Comparison of ENCODE assay signal across 8 cellular contexts in genomic region chr1:2091611-2092604, GRCh38. TPM values are rescaled to one million over a fixed set of nuclear protein-coding genes. Genes with fewer than 3 reads are reported as not detected.
DNase-seq lines count a peak whose midpoint lies in the region; ATAC-seq and TF ChIP-seq lines count a peak whose summit lies in the region.

No MANE protein-coding gene starts in this region.

- H3K4me3 ChIP-seq in DOHH2 (ENCODE audit: low read length) (no peak overlapping the region), Peyer's patch (peak overlapping the region in 2 of 4 donors; percentile 11 to 14), ascending aorta (no peak overlapping the region), kidney epithelial cell (ENCODE audit: low read depth, low read length) (no peak overlapping the region), ovary (no peak overlapping the region)

- no peaks in the 10 kb centered on the region for H3K9me2 ChIP-seq in DOHH2 (replicated peaks; ENCODE audit: control insufficient read depth, low read length)

- H3K36me3 ChIP-seq in DOHH2 (ENCODE audit: control insufficient read depth, low read length) (no peaks in the 10 kb centered on the region), Peyer's patch (peaks cover 0 to 14% (median 0%) of the 10 kb centered on the region in 3 donors), ascending aorta (no peaks in the 10 kb centered on the region), kidney epithelial cell (ENCODE audit: control insufficient read depth, insufficient read depth, low read length) (no peaks in the 10 kb centered on the region), ovary (no peaks in the 10 kb centered on the region)

- intact Hi-C loops in ascending aorta (cut with DNase I) = no loop called here
- intact Hi-C loops in ovary (cut with DNase I) = no loop called here

- H3K27ac ChIP-seq in DOHH2 (ENCODE audit: low read depth, low read length) (no peak overlapping the region), Peyer's patch (peak overlapping the region in 3 of 4 donors; percentile 65 to 89 (median 78)), ascending aorta (no peak overlapping the region), ovary (no peak overlapping the region)

- H3K9me3 ChIP-seq in DOHH2 (ENCODE audit: control insufficient read depth, insufficient read depth, low read length) = peaks cover 3% of the 10 kb centered on the region; the same call in 1 of the 2 replicates
- H3K9me3 ChIP-seq in Peyer's patch = peaks cover 0 to 4% (median 0%) of the 10 kb centered on the region in 4 donors
- H3K9me3 ChIP-seq in ascending aorta = no peaks in the 10 kb centered on the region
- no peaks in the 10 kb centered on the region for H3K9me3 ChIP-seq in ovary

- no peak for ATAC-seq in GM18511 (IDR thresholded peaks at IDR 0.05; ENCODE audit: unreplicated experiment)
- no peak for ATAC-seq in HG03442 (IDR thresholded peaks at IDR 0.05; ENCODE audit: unreplicated experiment)

- H3K4me1 ChIP-seq in DOHH2 (ENCODE audit: control insufficient read depth, low read length) (no peaks in the 10 kb centered on the region), Peyer's patch (peaks cover 0 to 8% (median 2%) of the 10 kb centered on the region in 4 donors), ascending aorta (no peaks in the 10 kb centered on the region), ovary (ENCODE audit: insufficient read depth) (no peaks in the 10 kb centered on the region)

- H3K79me2 ChIP-seq in DOHH2 (ENCODE audit: control insufficient read depth, low read length) = no peaks in the 10 kb centered on the region

- WGBS in ovary, 3 donors = 60 to 74% (median 65%) methylated on average over 48 of the region's 48 CpGs

- no peak for TF ChIP-seq EP300 in ovary (IDR thresholded peaks at IDR 0.05)

- no peaks in the 10 kb centered on the region for H4K20me1 ChIP-seq in DOHH2 (ENCODE audit: control insufficient read depth, insufficient read depth, low read depth, low read length)

- peak; percentile 51 for TF ChIP-seq CTCF in DOHH2 (IDR thresholded peaks at IDR 0.05; ENCODE audit: low read depth, low read length, poor library complexity, severe bottlenecking)
- TF ChIP-seq CTCF in Peyer's patch (IDR thresholded peaks at IDR 0.05) = peak in 5 of 6 experiments; percentile 29 to 67 (median 61)
- peak; percentile 18 to 51 (median 38) for TF ChIP-seq CTCF in ascending aorta (IDR thresholded peaks at IDR 0.05)
- TF ChIP-seq CTCF in kidney epithelial cell (IDR thresholded peaks at IDR 0.05; ENCODE audit: insufficient read depth, low read length, poor library complexity, severe bottlenecking) = peak; percentile 48
- no peak for TF ChIP-seq CTCF in ovary (IDR thresholded peaks at IDR 0.05)

- H3K4me2 ChIP-seq in DOHH2 (ENCODE audit: low read length) = no peak overlapping the region

- TF ChIP-seq POLR2A in Peyer's patch (IDR thresholded peaks at IDR 0.05) = no peak
- no peak for TF ChIP-seq POLR2A in ovary (IDR thresholded peaks at IDR 0.05)

- H3K27me3 ChIP-seq in DOHH2 (ENCODE audit: control insufficient read depth, low read length) (no peaks in the 10 kb centered on the region), Peyer's patch (no peaks in the 10 kb centered on the region), ascending aorta (no peaks in the 10 kb centered on the region), kidney epithelial cell (ENCODE audit: control insufficient read depth, insufficient read depth, low read length) (no peaks in the 10 kb centered on the region), ovary (no peaks in the 10 kb centered on the region)

- DNase-seq in Peyer's patch (peak; percentile 56 to 89 (median 87)), ascending aorta (ENCODE audit: low spot score in 2 of 2) (no peak), kidney epithelial cell (ENCODE audit: low read depth) (no peak), ovary (no peak)
- DNase-seq in stimulated activated CD8-positive, alpha-beta memory T cell treated with anti-CD3 and anti-CD28 coated beads, Interleukin-15, amount 100 ng/mL, for 24 hours (ENCODE audit: low read depth) = peak; percentile 13

- no peaks in the 10 kb centered on the region for H3F3A ChIP-seq in DOHH2 (ENCODE audit: control insufficient read depth, insufficient read depth)

RNA-seq across cellular contexts. Expression of gene PRKCZ, which starts 41.7 kb away (rescaled TPM):
- total RNA-seq in Peyer's patch (100 to 1,000 TPM in 2 of 4 donors, 10 to 100 TPM in 2; 51.2 to 105 (median 93.6) TPM), ascending aorta (1.3 TPM), kidney epithelial cell (37.0 and 37.6 TPM in 2 replicates), ovary (10 to 100 TPM in 1 of 7 donors, 1 to 10 TPM in 6; 3.4 to 16.1 (median 5.9) TPM)
- polyA plus RNA-seq in ovary = 1 to 10 TPM; 3.6 to 5.3 TPM

Comparison
In these comparisons a context has a peak if more than half of its experiments do, and no peak if none do; other contexts are left out.
1. H3K27ac ChIP-seq: peak in Peyer's patch (3 of 4); none in DOHH2 (single experiment), ascending aorta (0 of 2) and ovary (0 of 2).
2. CTCF ChIP-seq: peak in DOHH2 (single experiment), Peyer's patch (5 of 6), ascending aorta (3 of 3) and kidney epithelial cell (single experiment); none in ovary (0 of 3).
3. DNase-seq: peak in Peyer's patch (3 of 3) and stimulated activated CD8-positive, alpha-beta memory T cell treated with anti-CD3 and anti-CD28 coated beads, Interleukin-15, amount 100 ng/mL, for 24 hours (single experiment); none in ascending aorta (0 of 2), kidney epithelial cell (single experiment) and ovary (0 of 5).